In the genomic region with DNA sequence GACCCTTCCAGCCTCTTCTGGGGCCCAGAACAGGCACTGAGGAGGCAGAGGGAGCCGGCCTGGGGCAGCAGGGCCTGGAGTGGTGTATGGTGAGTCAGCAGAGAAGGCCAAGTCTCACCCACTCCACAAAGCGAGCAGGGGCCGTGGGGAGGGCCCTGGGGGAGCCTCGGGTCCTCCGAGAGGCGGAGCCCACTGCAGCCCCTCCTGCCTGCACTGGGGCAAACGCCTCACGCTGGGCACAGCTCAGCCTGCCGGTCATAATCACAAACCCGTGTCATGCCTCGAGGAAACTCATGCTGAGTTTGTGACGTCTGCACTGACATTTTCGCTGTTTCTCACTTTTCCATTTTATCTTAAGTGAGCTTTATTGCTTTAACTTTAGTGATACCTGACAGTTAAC, we compare ENCODE assay signal across 1 cellular context.
TF ChIP-seq lines count a peak whose summit lies in the region.

No MANE protein-coding gene starts in this region.

TF ChIP-seq in IMR-90, 13 proteins besides CTCF, POLR2A, EP300 and RAD21:
- no peak for TF ChIP-seq NFE2L2 (IDR thresholded peaks at IDR 0.05; ENCODE audit: low read depth, low read length)
- no peak for TF ChIP-seq SMC3 (IDR thresholded peaks at IDR 0.05; ENCODE audit: low read depth, low read length)
- TF ChIP-seq, protein P1, sequence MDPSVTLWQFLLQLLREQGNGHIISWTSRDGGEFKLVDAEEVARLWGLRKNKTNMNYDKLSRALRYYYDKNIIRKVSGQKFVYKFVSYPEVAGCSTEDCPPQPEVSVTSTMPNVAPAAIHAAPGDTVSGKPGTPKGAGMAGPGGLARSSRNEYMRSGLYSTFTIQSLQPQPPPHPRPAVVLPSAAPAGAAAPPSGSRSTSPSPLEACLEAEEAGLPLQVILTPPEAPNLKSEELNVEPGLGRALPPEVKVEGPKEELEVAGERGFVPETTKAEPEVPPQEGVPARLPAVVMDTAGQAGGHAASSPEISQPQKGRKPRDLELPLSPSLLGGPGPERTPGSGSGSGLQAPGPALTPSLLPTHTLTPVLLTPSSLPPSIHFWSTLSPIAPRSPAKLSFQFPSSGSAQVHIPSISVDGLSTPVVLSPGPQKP (IDR thresholded peaks at IDR 0.05; ENCODE audit: borderline replicate concordance, low read depth, low read length): no peak
- no peak for TF ChIP-seq RFX5 (IDR thresholded peaks at IDR 0.05; ENCODE audit: low read depth, low read length)
- TF ChIP-seq MXI1 (IDR thresholded peaks at IDR 0.05; ENCODE audit: borderline replicate concordance, low read depth, low read length): no peak
- TF ChIP-seq CEBPB (IDR thresholded peaks at IDR 0.05; ENCODE audit: low read depth, low read length): no peak
- TF ChIP-seq BHLHE40 (IDR thresholded peaks at IDR 0.05; ENCODE audit: low read depth, low read length): no peak
- TF ChIP-seq MAZ (IDR thresholded peaks at IDR 0.05; ENCODE audit: borderline replicate concordance, low read depth, low read length): no peak
- TF ChIP-seq RCOR1 (IDR thresholded peaks at IDR 0.05; ENCODE audit: insufficient replicate concordance, low read length): no peak
- TF ChIP-seq CHD1 (IDR thresholded peaks at IDR 0.05; ENCODE audit: low read depth, low read length): no peak
- no peak for TF ChIP-seq MAFK (IDR thresholded peaks at IDR 0.05; ENCODE audit: low read depth, low read length)
- TF ChIP-seq, protein P2, sequence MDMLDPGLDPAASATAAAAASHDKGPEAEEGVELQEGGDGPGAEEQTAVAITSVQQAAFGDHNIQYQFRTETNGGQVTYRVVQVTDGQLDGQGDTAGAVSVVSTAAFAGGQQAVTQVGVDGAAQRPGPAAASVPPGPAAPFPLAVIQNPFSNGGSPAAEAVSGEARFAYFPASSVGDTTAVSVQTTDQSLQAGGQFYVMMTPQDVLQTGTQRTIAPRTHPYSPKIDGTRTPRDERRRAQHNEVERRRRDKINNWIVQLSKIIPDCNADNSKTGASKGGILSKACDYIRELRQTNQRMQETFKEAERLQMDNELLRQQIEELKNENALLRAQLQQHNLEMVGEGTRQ (IDR thresholded peaks at IDR 0.05; ENCODE audit: low read depth, low read length): no peak
- TF ChIP-seq FOS (IDR thresholded peaks at IDR 0.05; ENCODE audit: low read depth, low read length): no peak
